8 cellular contexts compared by ENCODE assay signal in the genomic region with DNA sequence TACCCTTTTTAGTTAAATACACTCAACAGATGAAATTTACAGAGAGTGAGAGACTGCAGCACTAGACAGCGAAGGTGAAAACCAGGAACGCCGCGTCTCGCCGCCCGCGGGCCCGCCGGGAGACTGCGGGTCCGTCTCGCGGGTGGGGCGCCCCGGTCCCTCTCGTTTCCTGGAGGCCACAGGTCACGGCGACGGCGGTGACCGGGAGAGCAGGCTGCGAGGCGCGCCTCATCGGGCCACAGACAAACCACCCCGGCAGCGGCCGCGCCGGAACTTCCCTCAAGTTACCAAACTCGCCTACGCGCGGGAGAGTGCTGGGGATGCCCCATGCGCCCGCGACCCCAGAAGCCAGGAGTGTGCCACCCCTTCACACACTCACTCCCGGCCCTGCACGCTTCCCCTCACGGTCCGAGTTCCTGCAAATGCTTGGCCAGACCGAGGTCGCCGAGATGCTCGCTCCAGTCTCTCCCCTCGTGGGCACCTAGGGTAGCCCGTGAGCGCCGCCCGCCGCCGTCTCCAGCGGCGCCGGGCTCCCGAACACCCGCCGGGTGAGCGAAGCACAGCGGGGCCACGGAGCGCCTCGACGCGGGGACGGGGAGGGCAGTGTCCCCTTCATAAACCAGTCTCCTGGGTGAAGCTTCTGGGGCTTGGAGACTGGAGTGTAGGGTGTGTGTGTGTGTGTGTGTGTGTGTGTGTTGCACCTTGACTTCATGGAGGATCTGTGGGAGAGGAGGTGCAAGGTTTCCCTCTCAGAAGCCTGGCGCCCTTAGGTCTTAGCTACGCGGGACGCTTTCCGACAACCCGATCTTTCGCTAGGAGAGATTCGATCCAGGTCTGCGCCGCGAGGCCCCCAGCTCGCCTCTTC. TPM values are rescaled to one million over a fixed set of nuclear protein-coding genes. Genes with fewer than 3 reads are reported as not detected.
DNase-seq lines count a peak whose midpoint lies in the region; ATAC-seq lines count a peak whose summit lies in the region.

No MANE protein-coding gene starts in this region.

- peak overlapping the region; percentile 86 for H3K27ac ChIP-seq in effector memory CD4-positive, alpha-beta T cell (ENCODE audit: insufficient read depth, low read length, poor library complexity, severe bottlenecking)
- no peak overlapping the region for H3K27ac ChIP-seq in mesendoderm (ENCODE audit: low read depth, low read length)

- H4K8ac ChIP-seq in mesendoderm (ENCODE audit: low read depth, low read length) = no peak overlapping the region

- no peaks in the 10 kb centered on the region for H3K79me2 ChIP-seq in mesendoderm (ENCODE audit: control insufficient read depth, insufficient read depth, low read length)

- H2BK15ac ChIP-seq in mesendoderm (replicated peaks; ENCODE audit: low read depth) = no peak overlapping the region

- no peaks in the 10 kb centered on the region for H3K36me3 ChIP-seq in effector memory CD4-positive, alpha-beta T cell (ENCODE audit: control insufficient read depth, insufficient read depth, low read length)
- H3K36me3 ChIP-seq in mesendoderm (ENCODE audit: control insufficient read depth, insufficient read depth, low read length) = no peaks in the 10 kb centered on the region

- peak; percentile 37 for ATAC-seq in GM18498 (IDR thresholded peaks at IDR 0.05; ENCODE audit: unreplicated experiment)
- no peak for ATAC-seq in HG02870 (IDR thresholded peaks at IDR 0.05; ENCODE audit: unreplicated experiment)

- H3K9ac ChIP-seq in mesendoderm (ENCODE audit: low read length) = peak overlapping the region; percentile 66

- H2AK5ac ChIP-seq in mesendoderm (ENCODE audit: low read length) = no peak overlapping the region

- in situ Hi-C loops in KBM-7 (cut with MboI; ENCODE audit: low pct_unique_long_range_greater_than_20kb, low sequenced_read_pairs) = no loop called here

- H4K5ac ChIP-seq in mesendoderm (ENCODE audit: low read length) = no peak overlapping the region

- peaks cover 13% of the 10 kb centered on the region for H3K4me1 ChIP-seq in effector memory CD4-positive, alpha-beta T cell (ENCODE audit: control insufficient read depth, insufficient read depth, low read length, poor library complexity, severe bottlenecking)
- no peaks in the 10 kb centered on the region for H3K4me1 ChIP-seq in mesendoderm (ENCODE audit: control insufficient read depth, low read depth, low read length)

- H3K79me1 ChIP-seq in mesendoderm (ENCODE audit: low read length) = no peaks in the 10 kb centered on the region

- no peak overlapping the region for H3K4ac ChIP-seq in mesendoderm (ENCODE audit: low read depth, low read length)

- no peaks in the 10 kb centered on the region for H3K27me3 ChIP-seq in effector memory CD4-positive, alpha-beta T cell (replicated peaks; ENCODE audit: control insufficient read depth, insufficient read depth, low read length, poor library complexity, severe bottlenecking)
- peaks cover 10% of the 10 kb centered on the region for H3K27me3 ChIP-seq in mesendoderm (ENCODE audit: insufficient read depth, low read length, poor library complexity)

- DNase-seq in KBM-7 (peak; percentile 35), mesendoderm (peak; percentile 47), NCI-H526 treated with DMSO at 0.1 percent for 48 hours (lab: John Stamatoyannopoulos, UW) (no peak)
- DNase-seq in activated CD8-positive, alpha-beta memory T cell treated with anti-CD3 and anti-CD28 coated beads for 1 hour (ENCODE audit: extremely low read depth in 1 of 2, low read depth in 1 of 2) = peak; percentile 40 to 56
- DNase-seq in effector memory CD4-positive, alpha-beta T cell = peak; percentile 50 to 63 (median 54)
- DNase-seq in stimulated activated CD8-positive, alpha-beta memory T cell treated with anti-CD3 and anti-CD28 coated beads, Interleukin-12 subunit alpha, Interleukin-12 subunit beta, amount 100 ng/mL, for 24 hours (ENCODE audit: extremely low read depth) = peak; percentile 71

- H2BK5ac ChIP-seq in mesendoderm (ENCODE audit: low read length) = no peak overlapping the region

- no CpG with 5 or more reads among the region's 79 CpGs for WGBS in mesendoderm (ENCODE audit: extremely low coverage, insufficient coverage, low lambda C conversion rate)

- H3K4me3 ChIP-seq in effector memory CD4-positive, alpha-beta T cell (ENCODE audit: insufficient read depth, low read depth, low read length, poor library complexity, severe bottlenecking) = peak overlapping the region; percentile 74
- H3K4me3 ChIP-seq in mesendoderm (ENCODE audit: low read length) = peak overlapping the region; percentile 43

- H2BK120ac ChIP-seq in mesendoderm (ENCODE audit: low read depth, low read length) = no peak overlapping the region

- H3K18ac ChIP-seq in mesendoderm (ENCODE audit: low read length) = no peak overlapping the region

- H3K4me2 ChIP-seq in mesendoderm (ENCODE audit: low read length) = peak overlapping the region; percentile 97

- no peak overlapping the region for H3K23ac ChIP-seq in mesendoderm (ENCODE audit: low read length)

- H3K56ac ChIP-seq in mesendoderm (ENCODE audit: low read length) = peak overlapping the region; percentile 82

- H3K9me3 ChIP-seq in effector memory CD4-positive, alpha-beta T cell (ENCODE audit: control insufficient read depth, low read length) = no peaks in the 10 kb centered on the region

RNA-seq across cellular contexts. Expression of a gene that starts 1.4 kb away (rescaled TPM):
- polyA plus RNA-seq in mesendoderm (2013, experiment 1 of 2) = 1.8 TPM
- polyA plus RNA-seq in mesendoderm (2013, experiment 2 of 2) = 2.1 TPM
